1 cellular context compared by ENCODE assay signal in the genomic region with DNA sequence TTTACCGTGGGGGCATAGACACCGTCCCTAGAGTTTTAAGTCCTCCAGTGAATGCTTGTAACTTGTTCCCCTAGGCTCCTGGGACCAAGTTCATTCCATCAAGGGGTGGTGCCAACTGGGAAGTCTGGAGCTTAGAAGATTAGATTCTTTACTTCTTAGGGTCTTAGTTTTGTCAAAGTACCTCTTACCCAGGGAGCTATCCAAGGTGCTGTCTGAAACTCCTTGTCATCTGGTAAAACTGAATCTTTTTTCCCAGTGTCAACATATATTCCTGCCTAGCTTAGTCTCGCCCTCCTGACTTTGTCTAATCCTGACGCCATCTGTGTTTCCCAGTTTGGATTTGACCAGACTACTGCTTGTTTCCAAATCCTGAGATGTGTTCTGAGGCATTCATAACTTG.
A peak's percentile ranks its signal among the peaks of the same experiment; 100 is the strongest.
TF ChIP-seq lines count a peak whose summit lies in the region.

No MANE protein-coding gene starts in this region.

TF ChIP-seq in HepG2, 621 proteins besides CTCF, POLR2A, EP300 and RAD21:
- TF ChIP-seq, protein P1, sequence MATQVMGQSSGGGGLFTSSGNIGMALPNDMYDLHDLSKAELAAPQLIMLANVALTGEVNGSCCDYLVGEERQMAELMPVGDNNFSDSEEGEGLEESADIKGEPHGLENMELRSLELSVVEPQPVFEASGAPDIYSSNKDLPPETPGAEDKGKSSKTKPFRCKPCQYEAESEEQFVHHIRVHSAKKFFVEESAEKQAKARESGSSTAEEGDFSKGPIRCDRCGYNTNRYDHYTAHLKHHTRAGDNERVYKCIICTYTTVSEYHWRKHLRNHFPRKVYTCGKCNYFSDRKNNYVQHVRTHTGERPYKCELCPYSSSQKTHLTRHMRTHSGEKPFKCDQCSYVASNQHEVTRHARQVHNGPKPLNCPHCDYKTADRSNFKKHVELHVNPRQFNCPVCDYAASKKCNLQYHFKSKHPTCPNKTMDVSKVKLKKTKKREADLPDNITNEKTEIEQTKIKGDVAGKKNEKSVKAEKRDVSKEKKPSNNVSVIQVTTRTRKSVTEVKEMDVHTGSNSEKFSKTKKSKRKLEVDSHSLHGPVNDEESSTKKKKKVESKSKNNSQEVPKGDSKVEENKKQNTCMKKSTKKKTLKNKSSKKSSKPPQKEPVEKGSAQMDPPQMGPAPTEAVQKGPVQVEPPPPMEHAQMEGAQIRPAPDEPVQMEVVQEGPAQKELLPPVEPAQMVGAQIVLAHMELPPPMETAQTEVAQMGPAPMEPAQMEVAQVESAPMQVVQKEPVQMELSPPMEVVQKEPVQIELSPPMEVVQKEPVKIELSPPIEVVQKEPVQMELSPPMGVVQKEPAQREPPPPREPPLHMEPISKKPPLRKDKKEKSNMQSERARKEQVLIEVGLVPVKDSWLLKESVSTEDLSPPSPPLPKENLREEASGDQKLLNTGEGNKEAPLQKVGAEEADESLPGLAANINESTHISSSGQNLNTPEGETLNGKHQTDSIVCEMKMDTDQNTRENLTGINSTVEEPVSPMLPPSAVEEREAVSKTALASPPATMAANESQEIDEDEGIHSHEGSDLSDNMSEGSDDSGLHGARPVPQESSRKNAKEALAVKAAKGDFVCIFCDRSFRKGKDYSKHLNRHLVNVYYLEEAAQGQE (IDR thresholded peaks at IDR 0.05; ENCODE audit: borderline replicate concordance in 1 of 2, low read depth in 1 of 2, low read length in 2 of 2), result peak; percentile 26 to 92
- TF ChIP-seq ZNF790 (CRISPR knock-in tag; IDR thresholded peaks at IDR 0.05; ENCODE audit: borderline replicate concordance) (no peak), ZNF33B (CRISPR knock-in tag; IDR thresholded peaks at IDR 0.05) (no peak), FOXC1 (CRISPR knock-in tag; IDR thresholded peaks at IDR 0.05; ENCODE audit: borderline replicate concordance) (no peak), MIER2 (CRISPR knock-in tag; IDR thresholded peaks at IDR 0.05) (peak; percentile 92)
